In the genomic region with DNA sequence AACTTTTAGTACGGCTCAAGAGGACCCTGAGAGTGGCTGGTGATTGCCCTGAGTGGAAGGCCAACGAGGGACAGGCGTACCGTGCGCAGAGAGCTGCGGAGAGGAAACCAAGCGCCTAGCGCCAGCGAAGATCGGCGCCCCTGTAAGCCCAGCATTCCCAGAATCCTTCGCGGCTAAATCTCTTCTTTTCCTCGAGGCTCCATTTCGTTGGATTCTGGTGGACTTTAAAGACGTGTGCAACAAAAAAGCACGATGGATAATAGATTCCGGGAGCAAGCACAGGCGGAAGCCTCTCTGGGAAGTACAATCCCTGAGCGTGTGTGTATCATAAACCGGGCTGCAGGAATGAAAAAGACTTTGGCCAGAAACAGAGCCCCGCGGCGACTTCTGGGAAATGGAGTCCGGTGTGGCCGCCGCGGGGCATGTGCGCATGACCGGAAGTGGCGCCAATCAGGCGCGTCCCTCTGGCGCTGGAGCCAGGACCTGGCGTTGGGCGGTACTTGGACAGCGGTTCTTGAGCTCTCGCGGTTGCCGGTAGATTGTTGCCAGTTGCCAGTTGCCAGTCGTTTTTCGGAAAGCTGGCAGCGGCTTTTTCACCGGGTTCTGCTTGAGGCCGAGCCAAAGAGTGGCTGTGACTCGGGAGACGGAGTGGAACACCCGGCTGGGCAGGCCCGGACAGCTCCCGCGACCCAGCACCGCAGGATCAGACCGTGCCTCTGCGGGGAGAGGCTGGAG, we compare ENCODE assay signal across 1 cellular context.
TF ChIP-seq lines count a peak whose summit lies in the region.

A gene (plus strand): TSS at position 449 of the 735 bp plus-strand sequence. CDS start 406 bp downstream, outside the sequence.

TF ChIP-seq in GM12878, 131 proteins besides CTCF, POLR2A, EP300 and RAD21 (continued from another document):
- no peak for TF ChIP-seq ETV6 (conservative IDR thresholded peaks at IDR 0.05 in 1 of 2, IDR thresholded peaks at IDR 0.05 in 1 of 2; ENCODE audit: borderline replicate concordance in 1 of 2, low read depth in 1 of 2)
- TF ChIP-seq, protein P1, sequence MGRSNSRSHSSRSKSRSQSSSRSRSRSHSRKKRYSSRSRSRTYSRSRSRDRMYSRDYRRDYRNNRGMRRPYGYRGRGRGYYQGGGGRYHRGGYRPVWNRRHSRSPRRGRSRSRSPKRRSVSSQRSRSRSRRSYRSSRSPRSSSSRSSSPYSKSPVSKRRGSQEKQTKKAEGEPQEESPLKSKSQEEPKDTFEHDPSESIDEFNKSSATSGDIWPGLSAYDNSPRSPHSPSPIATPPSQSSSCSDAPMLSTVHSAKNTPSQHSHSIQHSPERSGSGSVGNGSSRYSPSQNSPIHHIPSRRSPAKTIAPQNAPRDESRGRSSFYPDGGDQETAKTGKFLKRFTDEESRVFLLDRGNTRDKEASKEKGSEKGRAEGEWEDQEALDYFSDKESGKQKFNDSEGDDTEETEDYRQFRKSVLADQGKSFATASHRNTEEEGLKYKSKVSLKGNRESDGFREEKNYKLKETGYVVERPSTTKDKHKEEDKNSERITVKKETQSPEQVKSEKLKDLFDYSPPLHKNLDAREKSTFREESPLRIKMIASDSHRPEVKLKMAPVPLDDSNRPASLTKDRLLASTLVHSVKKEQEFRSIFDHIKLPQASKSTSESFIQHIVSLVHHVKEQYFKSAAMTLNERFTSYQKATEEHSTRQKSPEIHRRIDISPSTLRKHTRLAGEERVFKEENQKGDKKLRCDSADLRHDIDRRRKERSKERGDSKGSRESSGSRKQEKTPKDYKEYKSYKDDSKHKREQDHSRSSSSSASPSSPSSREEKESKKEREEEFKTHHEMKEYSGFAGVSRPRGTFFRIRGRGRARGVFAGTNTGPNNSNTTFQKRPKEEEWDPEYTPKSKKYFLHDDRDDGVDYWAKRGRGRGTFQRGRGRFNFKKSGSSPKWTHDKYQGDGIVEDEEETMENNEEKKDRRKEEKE (IDR thresholded peaks at IDR 0.05) = no peak
- TF ChIP-seq NR2C2 (IDR thresholded peaks at IDR 0.05; ENCODE audit: borderline replicate concordance, control insufficient read depth, insufficient read length, low read depth) = no peak
- no peak for TF ChIP-seq ZNF622 (IDR thresholded peaks at IDR 0.05)
- no peak for TF ChIP-seq SUPT20H (IDR thresholded peaks at IDR 0.05; ENCODE audit: borderline replicate concordance, control insufficient read depth, low read depth, low read length)
- no peak for TF ChIP-seq STAT3 (IDR thresholded peaks at IDR 0.05; ENCODE audit: low read depth, low read length)
- no peak for TF ChIP-seq ASH2L (IDR thresholded peaks at IDR 0.05; ENCODE audit: borderline replicate concordance, low read depth)
- no peak for TF ChIP-seq CHD4 (IDR thresholded peaks at IDR 0.05)
- no peak for TF ChIP-seq SMC3 (IDR thresholded peaks at IDR 0.05; ENCODE audit: borderline replicate concordance, low read length)
- no peak for TF ChIP-seq TCF7 (IDR thresholded peaks at IDR 0.05; ENCODE audit: borderline replicate concordance)
- 0 out of 2 replicates have a peak, but pooled peaks have one; percentile 20 for TF ChIP-seq NR2C1 (IDR thresholded peaks at IDR 0.05)
- TF ChIP-seq YY1 (IDR thresholded peaks at IDR 0.05; ENCODE audit: low read depth, low read length) = peak; percentile 83
- TF ChIP-seq SP1 (IDR thresholded peaks at IDR 0.05; ENCODE audit: low read depth, low read length) = peak; percentile 34
- no peak for TF ChIP-seq WRNIP1 (IDR thresholded peaks at IDR 0.05; ENCODE audit: borderline replicate concordance, low read depth, low read length)
- TF ChIP-seq HCFC1 (IDR thresholded peaks at IDR 0.05; ENCODE audit: low read length) = peak; percentile 84
- TF ChIP-seq, protein P2, sequence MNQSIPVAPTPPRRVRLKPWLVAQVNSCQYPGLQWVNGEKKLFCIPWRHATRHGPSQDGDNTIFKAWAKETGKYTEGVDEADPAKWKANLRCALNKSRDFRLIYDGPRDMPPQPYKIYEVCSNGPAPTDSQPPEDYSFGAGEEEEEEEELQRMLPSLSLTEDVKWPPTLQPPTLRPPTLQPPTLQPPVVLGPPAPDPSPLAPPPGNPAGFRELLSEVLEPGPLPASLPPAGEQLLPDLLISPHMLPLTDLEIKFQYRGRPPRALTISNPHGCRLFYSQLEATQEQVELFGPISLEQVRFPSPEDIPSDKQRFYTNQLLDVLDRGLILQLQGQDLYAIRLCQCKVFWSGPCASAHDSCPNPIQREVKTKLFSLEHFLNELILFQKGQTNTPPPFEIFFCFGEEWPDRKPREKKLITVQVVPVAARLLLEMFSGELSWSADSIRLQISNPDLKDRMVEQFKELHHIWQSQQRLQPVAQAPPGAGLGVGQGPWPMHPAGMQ (IDR thresholded peaks at IDR 0.05; ENCODE audit: borderline replicate concordance) = no peak
- peak; percentile 56; the same call in 1 of the 2 replicates for TF ChIP-seq SREBF1 (IDR thresholded peaks at IDR 0.05; ENCODE audit: low read length)
- no peak for TF ChIP-seq ZNF274 (IDR thresholded peaks at IDR 0.05; ENCODE audit: insufficient read depth, insufficient read length)
- no peak for TF ChIP-seq ZNF24 (IDR thresholded peaks at IDR 0.05)
- TF ChIP-seq EZH2 (IDR thresholded peaks at IDR 0.05; ENCODE audit: borderline replicate concordance, control insufficient read depth, low read depth, low read length) = no peak
- TF ChIP-seq, protein P3, sequence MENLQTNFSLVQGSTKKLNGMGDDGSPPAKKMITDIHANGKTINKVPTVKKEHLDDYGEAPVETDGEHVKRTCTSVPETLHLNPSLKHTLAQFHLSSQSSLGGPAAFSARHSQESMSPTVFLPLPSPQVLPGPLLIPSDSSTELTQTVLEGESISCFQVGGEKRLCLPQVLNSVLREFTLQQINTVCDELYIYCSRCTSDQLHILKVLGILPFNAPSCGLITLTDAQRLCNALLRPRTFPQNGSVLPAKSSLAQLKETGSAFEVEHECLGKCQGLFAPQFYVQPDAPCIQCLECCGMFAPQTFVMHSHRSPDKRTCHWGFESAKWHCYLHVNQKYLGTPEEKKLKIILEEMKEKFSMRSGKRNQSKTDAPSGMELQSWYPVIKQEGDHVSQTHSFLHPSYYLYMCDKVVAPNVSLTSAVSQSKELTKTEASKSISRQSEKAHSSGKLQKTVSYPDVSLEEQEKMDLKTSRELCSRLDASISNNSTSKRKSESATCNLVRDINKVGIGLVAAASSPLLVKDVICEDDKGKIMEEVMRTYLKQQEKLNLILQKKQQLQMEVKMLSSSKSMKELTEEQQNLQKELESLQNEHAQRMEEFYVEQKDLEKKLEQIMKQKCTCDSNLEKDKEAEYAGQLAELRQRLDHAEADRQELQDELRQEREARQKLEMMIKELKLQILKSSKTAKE (IDR thresholded peaks at IDR 0.05; ENCODE audit: low read depth, poor library complexity, severe bottlenecking) = no peak
- TF ChIP-seq, protein P4, sequence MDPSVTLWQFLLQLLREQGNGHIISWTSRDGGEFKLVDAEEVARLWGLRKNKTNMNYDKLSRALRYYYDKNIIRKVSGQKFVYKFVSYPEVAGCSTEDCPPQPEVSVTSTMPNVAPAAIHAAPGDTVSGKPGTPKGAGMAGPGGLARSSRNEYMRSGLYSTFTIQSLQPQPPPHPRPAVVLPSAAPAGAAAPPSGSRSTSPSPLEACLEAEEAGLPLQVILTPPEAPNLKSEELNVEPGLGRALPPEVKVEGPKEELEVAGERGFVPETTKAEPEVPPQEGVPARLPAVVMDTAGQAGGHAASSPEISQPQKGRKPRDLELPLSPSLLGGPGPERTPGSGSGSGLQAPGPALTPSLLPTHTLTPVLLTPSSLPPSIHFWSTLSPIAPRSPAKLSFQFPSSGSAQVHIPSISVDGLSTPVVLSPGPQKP (IDR thresholded peaks at IDR 0.05; ENCODE audit: low read depth, low read length) = peak; percentile 93
TF ChIP-seq in GM12878: peak in this region for 42.
